Comparison of ENCODE assay signal across 9 cellular contexts in genomic region chr19:44848036-44848804, GRCh38.
DNase-seq lines count a peak whose midpoint lies in the region; ATAC-seq and TF ChIP-seq lines count a peak whose summit lies in the region.
"Had no signal": no experiment of that assay in that cellular context is flagged by ENCODE, and none has a peak within 500 bp of the region (broad histone marks: within the 10 kb centered on the region; RNA-seq: fewer than 3 reads in every experiment).

No MANE protein-coding gene starts in this region.

- DNase-seq in DMS 273 (lab: John Stamatoyannopoulos, UW; ENCODE audit: unreplicated experiment): peak; percentile 46
- no peak for DNase-seq in DMS 273 treated with DMSO at 0.1 percent for 48 hours (lab: John Stamatoyannopoulos, UW)
- no peak for DNase-seq in NCI-H2171 treated with DMSO at 0.1 percent for 48 hours (lab: John Stamatoyannopoulos, UW)

- ATAC-seq in HG02970 (IDR thresholded peaks at IDR 0.05; ENCODE audit: low FRiP score, unreplicated experiment) (no peak), GM21786 (IDR thresholded peaks at IDR 0.05; ENCODE audit: unreplicated experiment) (no peak)

- no peak for TF ChIP-seq CTCF in WI38 (IDR thresholded peaks at IDR 0.05; ENCODE audit: low read depth, low read length)

- peak overlapping the region in 20 of 21 experiments; percentile 90 to 100 (median 96) for H3K27ac ChIP-seq in skin epidermis
- H3K27ac ChIP-seq: 22Rv1 had no signal

- H3K4me3 ChIP-seq in WI38 (ENCODE audit: low read depth, low read length): peak overlapping the region; percentile 98
- H3K4me3 ChIP-seq in iPS-11a (ENCODE audit: low read depth, low read length): peak overlapping the region; percentile 94
- peak overlapping the region; percentile 72 to 94 (median 89) for H3K4me3 ChIP-seq in skin epidermis
